ENCODE assay signal across 16 cellular contexts in genomic region chr11:121359587-121359986, GRCh38.
DNase-seq lines count a peak whose midpoint lies in the region; ATAC-seq and TF ChIP-seq lines count a peak whose summit lies in the region.
"Had no signal": no experiment of that assay in that cellular context is flagged by ENCODE, and none has a peak within 500 bp of the region (broad histone marks: within the 10 kb centered on the region; RNA-seq: fewer than 3 reads in every experiment).

No MANE protein-coding gene starts in this region.

- H3K9me2 ChIP-seq in GM23338 (ENCODE audit: insufficient read depth) = peaks cover 10% of the 10 kb centered on the region; the same call in 1 of the 2 replicates

- TF ChIP-seq CTCF in right atrium auricular region (IDR thresholded peaks at IDR 0.05) (no peak), GM23338 (conservative IDR thresholded peaks at IDR 0.05; ENCODE audit: low read depth in 2 of 2) (no peak)

- no peaks in the 10 kb centered on the region for H3K36me3 Mint-ChIP-seq in GM23338 (ENCODE audit: low read depth)
- H3K36me3 Mint-ChIP-seq: IgD-negative memory B cell had no signal

- H3K4me1 ChIP-seq in right atrium auricular region = no peaks in the 10 kb centered on the region
- no peaks in the 10 kb centered on the region for H3K4me1 ChIP-seq in GM23338 (ENCODE audit: insufficient read depth)

- no peaks in the 10 kb centered on the region for H3K27me3 Mint-ChIP-seq in GM23338 (ENCODE audit: insufficient read depth, low read depth, poor library complexity)
- H3K27me3 Mint-ChIP-seq: CD4-positive, alpha-beta T cell had no signal

- H3K36me3 ChIP-seq in right atrium auricular region (no peaks in the 10 kb centered on the region), GM23338 (ENCODE audit: insufficient read depth) (no peaks in the 10 kb centered on the region)

- no peak overlapping the region for H3K4me3 Mint-ChIP-seq in GM23338
- H3K4me3 Mint-ChIP-seq: CD4-positive, alpha-beta T cell; HFFc6; IgD-negative memory B cell had no signal

- no peaks in the 10 kb centered on the region for H3K9me3 ChIP-seq in right atrium auricular region
- H3K9me3 ChIP-seq: Caco-2 had no signal

- no peak for DNase-seq in left ventricle myocardium superior
- DNase-seq in right atrium auricular region (ENCODE audit: low spot score) = no peak
- DNase-seq in GM23338 (ENCODE audit: low spot score) = no peak
- DNase-seq in cerebellar cortex (ENCODE audit: low spot score) = peak; percentile 34
- DNase-seq: ACHN; Caco-2; CD4-positive, alpha-beta T cell; GF-D8; HFFc6; KBM-7 had no signal

- no peaks in the 10 kb centered on the region for H3K4me1 Mint-ChIP-seq in GM23338
- H3K4me1 Mint-ChIP-seq: IgD-negative memory B cell had no signal

- H3K4me3 ChIP-seq in right atrium auricular region (no peak overlapping the region), GM23338 (no peak overlapping the region)

- H3K27ac Mint-ChIP-seq in GM23338 = no peak overlapping the region
- H3K27ac Mint-ChIP-seq: CD4-positive, alpha-beta T cell; HFFc6 had no signal

- no peaks in the 10 kb centered on the region for H3K79me2 ChIP-seq in GM23338 (replicated peaks; ENCODE audit: insufficient read depth)

- no peak overlapping the region for H3K4me2 ChIP-seq in GM23338

- ATAC-seq in left ventricle myocardium superior (peak; percentile 66), GM23338 (no peak), GM18873 (IDR thresholded peaks at IDR 0.05; ENCODE audit: low FRiP score, unreplicated experiment) (no peak), GM21381 (IDR thresholded peaks at IDR 0.05; ENCODE audit: unreplicated experiment) (no peak)
- ATAC-seq: HCT116, HepG2 had no signal

- no peaks in the 10 kb centered on the region for H4K20me1 ChIP-seq in GM23338 (replicated peaks; ENCODE audit: insufficient read depth)

- intact Hi-C loops in left ventricle myocardium superior (cut with micrococcal nuclease) = no loop called here

- H3K27me3 ChIP-seq in right atrium auricular region (no peaks in the 10 kb centered on the region), GM23338 (ENCODE audit: insufficient read depth) (no peaks in the 10 kb centered on the region)

- H2AFZ ChIP-seq in GM23338 = 0 out of 2 replicates have a peak overlapping the region, but pooled peaks have one; percentile 32

- no peaks in the 10 kb centered on the region for H3K9me3 Mint-ChIP-seq in GM23338
- H3K9me3 Mint-ChIP-seq: CD4-positive, alpha-beta T cell; HFFc6 had no signal

- H3F3A ChIP-seq in GM23338 (replicated peaks; ENCODE audit: low read depth) = no peaks in the 10 kb centered on the region

- no peak overlapping the region for H3K27ac ChIP-seq in right atrium auricular region
- no peak overlapping the region for H3K27ac ChIP-seq in GM23338 (ENCODE audit: low read depth)
- H3K27ac ChIP-seq: C4-2B had no signal

TF ChIP-seq in GM23338, 12 proteins besides CTCF, POLR2A, EP300 and RAD21 (continues in another document):
- TF ChIP-seq ZNF462 (CRISPR knock-in tag; IDR thresholded peaks at IDR 0.05) (no peak), NANOG (IDR thresholded peaks at IDR 0.05; ENCODE audit: borderline replicate concordance) (no peak), ZNF114 (CRISPR knock-in tag; IDR thresholded peaks at IDR 0.05) (no peak), REST (IDR thresholded peaks at IDR 0.05; ENCODE audit: unreplicated experiment) (no peak), EZH2 (IDR thresholded peaks at IDR 0.05; ENCODE audit: low read depth, unreplicated experiment) (no peak), POLR2AphosphoS5 (IDR thresholded peaks at IDR 0.05; ENCODE audit: low read depth) (no peak), STAT1 (IDR thresholded peaks at IDR 0.05; ENCODE audit: unreplicated experiment) (no peak), ZNF331 (CRISPR knock-in tag; IDR thresholded peaks at IDR 0.05; ENCODE audit: low read depth) (no peak), EZH2phosphoT487 (IDR thresholded peaks at IDR 0.05; ENCODE audit: unreplicated experiment) (no peak)
